1 cellular context compared by ENCODE assay signal in the genomic region with DNA sequence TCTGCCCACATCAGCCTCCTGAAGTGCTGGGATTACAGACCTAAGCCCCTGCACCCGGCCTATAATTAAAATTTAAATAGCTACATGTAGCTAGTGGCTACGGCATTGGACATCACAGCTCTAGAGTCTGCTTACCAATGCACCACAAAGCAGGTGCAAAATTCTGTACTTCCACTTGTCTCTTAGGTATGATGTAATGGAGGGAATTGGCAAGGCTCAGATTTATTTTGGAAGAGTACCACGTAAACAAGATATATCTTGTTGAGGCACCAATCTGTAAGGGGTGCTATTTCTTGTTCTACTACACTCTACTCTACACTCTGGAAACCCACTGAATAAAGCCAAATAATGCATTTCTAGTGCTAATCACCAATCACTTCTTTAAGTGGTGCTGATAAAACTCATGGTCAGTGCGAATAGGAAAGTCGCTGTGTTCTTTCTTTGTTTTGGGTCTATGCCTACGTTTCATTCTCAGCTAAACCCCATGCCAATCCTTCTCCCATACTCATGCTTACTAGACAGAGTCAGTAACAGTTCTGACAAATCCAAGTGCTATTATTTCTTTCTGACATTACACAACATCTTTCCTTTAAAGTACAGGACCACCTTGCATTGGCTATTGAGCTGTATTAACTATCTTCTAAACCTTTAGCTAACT.
TF ChIP-seq lines count a peak whose summit lies in the region.

No MANE protein-coding gene starts in this region.

TF ChIP-seq in HepG2, 621 proteins besides CTCF, POLR2A, EP300 and RAD21 (continued from another document):
- TF ChIP-seq, protein P1, sequence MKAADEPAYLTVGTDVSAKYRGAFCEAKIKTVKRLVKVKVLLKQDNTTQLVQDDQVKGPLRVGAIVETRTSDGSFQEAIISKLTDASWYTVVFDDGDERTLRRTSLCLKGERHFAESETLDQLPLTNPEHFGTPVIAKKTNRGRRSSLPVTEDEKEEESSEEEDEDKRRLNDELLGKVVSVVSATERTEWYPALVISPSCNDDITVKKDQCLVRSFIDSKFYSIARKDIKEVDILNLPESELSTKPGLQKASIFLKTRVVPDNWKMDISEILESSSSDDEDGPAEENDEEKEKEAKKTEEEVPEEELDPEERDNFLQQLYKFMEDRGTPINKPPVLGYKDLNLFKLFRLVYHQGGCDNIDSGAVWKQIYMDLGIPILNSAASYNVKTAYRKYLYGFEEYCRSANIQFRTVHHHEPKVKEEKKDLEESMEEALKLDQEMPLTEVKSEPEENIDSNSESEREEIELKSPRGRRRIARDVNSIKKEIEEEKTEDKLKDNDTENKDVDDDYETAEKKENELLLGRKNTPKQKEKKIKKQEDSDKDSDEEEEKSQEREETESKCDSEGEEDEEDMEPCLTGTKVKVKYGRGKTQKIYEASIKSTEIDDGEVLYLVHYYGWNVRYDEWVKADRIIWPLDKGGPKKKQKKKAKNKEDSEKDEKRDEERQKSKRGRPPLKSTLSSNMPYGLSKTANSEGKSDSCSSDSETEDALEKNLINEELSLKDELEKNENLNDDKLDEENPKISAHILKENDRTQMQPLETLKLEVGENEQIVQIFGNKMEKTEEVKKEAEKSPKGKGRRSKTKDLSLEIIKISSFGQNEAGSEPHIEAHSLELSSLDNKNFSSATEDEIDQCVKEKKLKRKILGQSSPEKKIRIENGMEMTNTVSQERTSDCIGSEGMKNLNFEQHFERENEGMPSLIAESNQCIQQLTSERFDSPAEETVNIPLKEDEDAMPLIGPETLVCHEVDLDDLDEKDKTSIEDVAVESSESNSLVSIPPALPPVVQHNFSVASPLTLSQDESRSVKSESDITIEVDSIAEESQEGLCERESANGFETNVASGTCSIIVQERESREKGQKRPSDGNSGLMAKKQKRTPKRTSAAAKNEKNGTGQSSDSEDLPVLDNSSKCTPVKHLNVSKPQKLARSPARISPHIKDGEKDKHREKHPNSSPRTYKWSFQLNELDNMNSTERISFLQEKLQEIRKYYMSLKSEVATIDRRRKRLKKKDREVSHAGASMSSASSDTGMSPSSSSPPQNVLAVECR (CRISPR knock-in tag; IDR thresholded peaks at IDR 0.05; ENCODE audit: borderline replicate concordance): no peak
